Comparison of ENCODE assay signal across 16 cellular contexts in the genomic region with DNA sequence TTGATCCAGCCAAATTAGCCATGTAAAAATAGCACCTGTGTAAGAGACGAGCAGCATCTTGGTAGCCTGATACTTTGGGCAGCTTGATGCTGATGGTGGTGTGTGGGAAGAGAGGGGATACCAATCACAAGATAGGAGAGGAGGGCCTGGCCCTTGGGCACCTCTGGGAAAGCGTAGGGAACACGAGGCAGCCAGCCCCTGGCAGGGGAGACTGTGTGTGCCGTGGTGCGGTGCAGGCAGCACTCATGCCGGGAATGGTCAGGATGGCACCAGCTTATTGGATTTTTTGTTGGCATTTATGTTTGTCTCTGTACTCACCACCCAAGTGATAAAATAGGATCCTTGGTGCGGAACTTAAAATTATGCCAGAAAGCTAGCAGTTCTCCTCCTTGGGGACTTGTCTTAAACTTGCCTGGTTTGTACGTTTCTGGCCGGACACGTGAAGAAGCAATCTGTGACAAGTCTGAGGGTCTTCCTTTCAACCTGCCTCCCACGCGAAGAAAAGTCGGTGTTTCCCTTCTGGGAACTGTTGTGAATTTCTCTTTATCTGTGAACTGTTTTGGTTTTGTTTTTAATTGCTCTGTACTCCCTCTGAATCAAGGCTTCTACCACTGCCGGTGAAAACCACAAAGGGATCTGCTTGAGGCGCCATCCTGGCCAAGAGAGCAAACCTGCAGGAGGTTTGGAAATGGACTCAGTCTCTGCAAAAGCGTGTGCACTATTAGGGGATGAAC. TPM values are rescaled to one million over a fixed set of nuclear protein-coding genes. Genes with fewer than 3 reads are reported as not detected.
A peak's percentile ranks its signal among the peaks of the same experiment; 100 is the strongest.
DNase-seq lines count a peak whose midpoint lies in the region; ATAC-seq and TF ChIP-seq lines count a peak whose summit lies in the region.
"Had no signal": no experiment of that assay in that cellular context is flagged by ENCODE, and none has a peak within 500 bp of the region (broad histone marks: within the 10 kb centered on the region; RNA-seq: fewer than 3 reads in every experiment).

No MANE protein-coding gene starts in this region.

- H3K79me2 ChIP-seq in DND-41 (ENCODE audit: insufficient read depth, low read length), result no peaks in the 10 kb centered on the region

- H3K27me3 Mint-ChIP-seq in activated CD4-positive, alpha-beta T cell treated with anti-CD3 and anti-CD28 coated beads, Interleukin-2, amount 10 ng/mL, durations not matched to agents 24 days and 14 days, result peaks cover 11% of the 10 kb centered on the region
- peaks cover 8% of the 10 kb centered on the region for H3K27me3 Mint-ChIP-seq in activated naive CD8-positive, alpha-beta T cell treated with anti-CD3 and anti-CD28 coated beads for 36 hours

- peaks cover 38% of the 10 kb centered on the region for H3K9me3 Mint-ChIP-seq in activated CD4-positive, alpha-beta T cell treated with anti-CD3 and anti-CD28 coated beads, Interleukin-2, amount 10 ng/mL, durations not matched to agents 24 days and 14 days
- peaks cover 22% of the 10 kb centered on the region for H3K9me3 Mint-ChIP-seq in activated naive CD8-positive, alpha-beta T cell treated with anti-CD3 and anti-CD28 coated beads for 36 hours

- H3K27ac ChIP-seq in DND-41 (ENCODE audit: low read length) (no peak overlapping the region), psoas muscle (no peak overlapping the region)
- H3K27ac ChIP-seq: gastrocnemius medialis had no signal

- ATAC-seq in DND-41 (ENCODE audit: insufficient read depth, low read depth), result peak; percentile 84
- no peak for ATAC-seq in psoas muscle
- ATAC-seq: gastrocnemius medialis, Right ventricle myocardium inferior had no signal

- H3K4me1 ChIP-seq in DND-41 (ENCODE audit: insufficient read depth, low read length) (peaks cover 9% of the 10 kb centered on the region), psoas muscle (no peaks in the 10 kb centered on the region)
- H3K4me1 ChIP-seq: gastrocnemius medialis had no signal

- TF ChIP-seq CTCF in DND-41 (IDR thresholded peaks at IDR 0.05; ENCODE audit: borderline replicate concordance, extremely low read depth, low read length, poor library complexity, severe bottlenecking), result no peak
- no peak for TF ChIP-seq CTCF in GM13977 (IDR thresholded peaks at IDR 0.05; ENCODE audit: extremely low read depth, insufficient read depth, missing control alignments)
- no peak for TF ChIP-seq CTCF in psoas muscle (IDR thresholded peaks at IDR 0.05)

- peaks cover 21% of the 10 kb centered on the region for H3K36me3 Mint-ChIP-seq in activated CD4-positive, alpha-beta T cell treated with anti-CD3 and anti-CD28 coated beads, Interleukin-2, amount 10 ng/mL, durations not matched to agents 24 days and 14 days (ENCODE audit: low read depth)
- H3K36me3 Mint-ChIP-seq in activated naive CD8-positive, alpha-beta T cell treated with anti-CD3 and anti-CD28 coated beads for 36 hours, result peaks cover 5% of the 10 kb centered on the region

- H3K4me1 Mint-ChIP-seq in activated CD4-positive, alpha-beta T cell treated with anti-CD3 and anti-CD28 coated beads, Interleukin-2, amount 10 ng/mL, durations not matched to agents 24 days and 14 days, result peaks cover 37% of the 10 kb centered on the region
- peaks cover 22% of the 10 kb centered on the region for H3K4me1 Mint-ChIP-seq in activated naive CD8-positive, alpha-beta T cell treated with anti-CD3 and anti-CD28 coated beads for 36 hours

- in situ Hi-C loops in GM13977 (cut with MboI; ENCODE audit: low pct_unique_long_range_greater_than_20kb, low sequenced_read_pairs, unreplicated experiment), result no loop called here

- H3K27me3 ChIP-seq in DND-41 (ENCODE audit: insufficient read depth, low read length, poor library complexity) (peaks cover 21% of the 10 kb centered on the region), psoas muscle (ENCODE audit: insufficient read depth in 3 of 3, low read length in 2 of 3) (no peaks in the 10 kb centered on the region)

- peak overlapping the region; percentile 89 for H3K27ac Mint-ChIP-seq in activated CD4-positive, alpha-beta T cell treated with anti-CD3 and anti-CD28 coated beads, Interleukin-2, amount 10 ng/mL, durations not matched to agents 24 days and 14 days
- H3K27ac Mint-ChIP-seq in activated naive CD8-positive, alpha-beta T cell treated with anti-CD3 and anti-CD28 coated beads for 36 hours, result peak overlapping the region; percentile 65

- peak overlapping the region; percentile 71 for H3K4me3 Mint-ChIP-seq in activated CD4-positive, alpha-beta T cell treated with anti-CD3 and anti-CD28 coated beads, Interleukin-2, amount 10 ng/mL, durations not matched to agents 24 days and 14 days
- peak overlapping the region; percentile 43 for H3K4me3 Mint-ChIP-seq in activated naive CD8-positive, alpha-beta T cell treated with anti-CD3 and anti-CD28 coated beads for 36 hours

- peak overlapping the region; percentile 41; the same call in 1 of the 2 replicates for H3K4me2 ChIP-seq in DND-41 (ENCODE audit: insufficient read depth, low read length)

- H2AFZ ChIP-seq in DND-41 (ENCODE audit: low read depth, low read length), result no peak overlapping the region

- H4K20me1 ChIP-seq in DND-41 (ENCODE audit: insufficient read depth, low read length), result no peaks in the 10 kb centered on the region; the same call in 1 of the 2 replicates

- intact Hi-C loops in activated CD4-positive, alpha-beta T cell treated with anti-CD3 and anti-CD28 coated beads, Interleukin-2, amount 10 ng/mL, durations not matched to agents 24 days and 14 days (cut with micrococcal nuclease), result loop anchor here (1.0 to 2.0 kb wide), 4 partner anchors 8 to 333 kb away; no protein-coding TSS in a partner anchor
- intact Hi-C loops in posterior vena cava (cut with DNase I), result no loop called here
- intact Hi-C loops in psoas muscle (cut with DNase I), result no loop called here

- no peak overlapping the region for H3K4me3 ChIP-seq in DND-41 (ENCODE audit: low read depth in 1 of 2, low read length in 2 of 2)
- H3K4me3 ChIP-seq in psoas muscle, result no peak overlapping the region
- H3K4me3 ChIP-seq: gastrocnemius medialis had no signal

- H3K36me3 ChIP-seq in DND-41 (ENCODE audit: insufficient read depth, low read length), result no peaks in the 10 kb centered on the region
- no peaks in the 10 kb centered on the region for H3K36me3 ChIP-seq in psoas muscle (ENCODE audit: insufficient read depth in 1 of 2, low read depth in 1 of 2)
- H3K36me3 ChIP-seq: gastrocnemius medialis had no signal

- H3K9ac ChIP-seq in DND-41 (ENCODE audit: low read depth, low read length), result no peak overlapping the region

- DNase-seq in DND-41 (peak; percentile 47), GM13977 (ENCODE audit: low spot score) (no peak), posterior vena cava (ENCODE audit: low spot score) (no peak), psoas muscle (no peak), NCI-H2107 (lab: John Stamatoyannopoulos, UW) (no peak)
- DNase-seq in activated CD4-positive, alpha-beta T cell treated with anti-CD3 and anti-CD28 coated beads, Interleukin-2, amount 10 ng/mL, durations not matched to agents 24 days and 14 days, result peak; percentile 80
- peak; percentile 64 for DNase-seq in activated naive CD8-positive, alpha-beta T cell treated with anti-CD3 and anti-CD28 coated beads for 36 hours
- peak; percentile 67 for DNase-seq in stimulated activated CD4-positive, alpha-beta T cell treated with anti-CD3 and anti-CD28 coated beads, Interleukin-4, amount 100 ng/mL, for 24 hours
- DNase-seq: effector CD8-positive, alpha-beta T cell; gastrocnemius medialis; islet precursor cell; MV-4-11; NCI-H526 treated with DMSO at 0.1 percent for 48 hours had no signal

- H3K9me3 ChIP-seq in DND-41 (ENCODE audit: insufficient read depth, low read length, severe bottlenecking) (no peaks in the 10 kb centered on the region), psoas muscle (no peaks in the 10 kb centered on the region)
- H3K9me3 ChIP-seq: gastrocnemius medialis had no signal

- 74 to 79% (median 76%) methylated on average over 16 of the region's 16 CpGs for WGBS in psoas muscle, 3 donors

RNA-seq across cellular contexts. Expression of a gene that starts 10.1 kb away (rescaled TPM):
- 0.09 and 0.16 TPM in 2 replicates for total RNA-seq in activated CD4-positive, alpha-beta T cell treated with anti-CD3 and anti-CD28 coated beads, Interleukin-2, amount 10 ng/mL, durations not matched to agents 24 days and 14 days
- not detected for total RNA-seq in activated naive CD8-positive, alpha-beta T cell treated with anti-CD3 and anti-CD28 coated beads for 36 hours
- under 1 TPM; 0.19 to 0.42 TPM for total RNA-seq in posterior vena cava
- under 1 TPM in 2 of 4 donors, not detected in 2; 0.13 to 0.14 TPM for total RNA-seq in psoas muscle
- under 1 TPM in 2 of 3 donors, not detected in 1; 0.03 to 0.09 TPM for polyA plus RNA-seq in psoas muscle
- total RNA-seq: astrocyte had no signal
- polyA plus RNA-seq: BJ had no signal

RNA-seq across cellular contexts. Expression of a gene that starts 30.2 kb away (rescaled TPM):
- not detected in 2 replicates for total RNA-seq in activated CD4-positive, alpha-beta T cell treated with anti-CD3 and anti-CD28 coated beads, Interleukin-2, amount 10 ng/mL, durations not matched to agents 24 days and 14 days
- not detected for total RNA-seq in activated naive CD8-positive, alpha-beta T cell treated with anti-CD3 and anti-CD28 coated beads for 36 hours
- not detected for total RNA-seq in posterior vena cava
- not detected for total RNA-seq in psoas muscle
- not detected for polyA plus RNA-seq in psoas muscle
- total RNA-seq: astrocyte, gastrocnemius medialis, Right ventricle myocardium inferior had no signal
- polyA plus RNA-seq: BJ had no signal

RNA-seq across cellular contexts. Expression of a gene that starts 30.7 kb away (rescaled TPM):
- total RNA-seq in activated CD4-positive, alpha-beta T cell treated with anti-CD3 and anti-CD28 coated beads, Interleukin-2, amount 10 ng/mL, durations not matched to agents 24 days and 14 days, result 2.3 and 3.5 TPM in 2 replicates
- total RNA-seq in activated naive CD8-positive, alpha-beta T cell treated with anti-CD3 and anti-CD28 coated beads for 36 hours, result not detected
- total RNA-seq in posterior vena cava (10 to 100 TPM in 1 of 2 donors, 1 to 10 TPM in 1; 3.3 to 13.5 TPM), psoas muscle (1 to 10 TPM in 1 of 4 donors, under 1 TPM in 3; 0.64 to 1.1 (median 0.79) TPM)
- polyA plus RNA-seq in psoas muscle, result under 1 TPM; 0.09 to 0.98 (median 0.11) TPM
- total RNA-seq: astrocyte had no signal
- polyA plus RNA-seq: BJ had no signal

RNA-seq across cellular contexts. Expression of a gene that starts 53.4 kb away (rescaled TPM):
- total RNA-seq in activated CD4-positive, alpha-beta T cell treated with anti-CD3 and anti-CD28 coated beads, Interleukin-2, amount 10 ng/mL, durations not matched to agents 24 days and 14 days, result 0.98 and 1.5 TPM in 2 replicates
- under 1 TPM; 0.33 to 0.76 TPM for total RNA-seq in activated naive CD8-positive, alpha-beta T cell treated with anti-CD3 and anti-CD28 coated beads for 36 hours
- total RNA-seq in posterior vena cava, result under 1 TPM; 0.42 to 1.00 TPM
- under 1 TPM in 3 of 4 donors, not detected in 1; 0.13 to 0.20 (median 0.13) TPM for total RNA-seq in psoas muscle
- polyA plus RNA-seq in psoas muscle, result under 1 TPM in 2 of 3 donors, not detected in 1; 0.05 to 0.11 TPM
- total RNA-seq: astrocyte, gastrocnemius medialis had no signal
- polyA plus RNA-seq: BJ had no signal

RNA-seq across cellular contexts. Expression of a gene that starts 57.8 kb away (rescaled TPM):
- total RNA-seq in activated CD4-positive, alpha-beta T cell treated with anti-CD3 and anti-CD28 coated beads, Interleukin-2, amount 10 ng/mL, durations not matched to agents 24 days and 14 days, result 0.16 and 0.24 TPM in 2 replicates
- under 1 TPM in 1 of 2 experiments, not detected in 1; 0.39 TPM for total RNA-seq in activated naive CD8-positive, alpha-beta T cell treated with anti-CD3 and anti-CD28 coated beads for 36 hours
- total RNA-seq in posterior vena cava, result not detected
- total RNA-seq in psoas muscle, result not detected
- polyA plus RNA-seq in psoas muscle, result not detected
- total RNA-seq: astrocyte, gastrocnemius medialis, Right ventricle myocardium inferior had no signal
- polyA plus RNA-seq: BJ had no signal

Comparison
In these comparisons a context has a peak if more than half of its experiments do, and no peak if none do; other contexts are left out.
1. DNase-seq: peak in DND-41 (single experiment), activated CD4-positive, alpha-beta T cell treated with anti-CD3 and anti-CD28 coated beads, Interleukin-2, amount 10 ng/mL, durations not matched to agents 24 days and 14 days (single experiment), activated naive CD8-positive, alpha-beta T cell treated with anti-CD3 and anti-CD28 coated beads for 36 hours (single experiment) and stimulated activated CD4-positive, alpha-beta T cell treated with anti-CD3 and anti-CD28 coated beads, Interleukin-4, amount 100 ng/mL, for 24 hours (single experiment); none in GM13977 (single experiment), posterior vena cava (single experiment), psoas muscle (0 of 2) and NCI-H2107 (single experiment).